In genomic region chr18:23981369-23981768, GRCh38 we compare ENCODE assay signal across 1 cellular context.
TF ChIP-seq lines count a peak whose summit lies in the region.

No MANE protein-coding gene starts in this region.

TF ChIP-seq in SK-N-SH treated with all-trans-retinoic acid at 6 μM for 48 hours, 23 proteins besides CTCF, POLR2A, EP300 and RAD21 (continued from another document):
- TF ChIP-seq TSHZ2 (CRISPR knock-in tag; IDR thresholded peaks at IDR 0.05) (no peak), CREB5 (CRISPR knock-in tag; IDR thresholded peaks at IDR 0.05; ENCODE audit: low read depth) (no peak), SNAI2 (CRISPR knock-in tag; IDR thresholded peaks at IDR 0.05) (no peak), CSRNP3 (CRISPR knock-in tag; IDR thresholded peaks at IDR 0.05) (no peak), TCF4 (CRISPR knock-in tag; IDR thresholded peaks at IDR 0.05; ENCODE audit: borderline replicate concordance) (no peak), POU6F1 (CRISPR knock-in tag; IDR thresholded peaks at IDR 0.05; ENCODE audit: borderline replicate concordance, low read depth) (no peak), RARB (CRISPR knock-in tag; IDR thresholded peaks at IDR 0.05) (no peak), ZNF70 (CRISPR knock-in tag; IDR thresholded peaks at IDR 0.05) (no peak), ESRRG (CRISPR knock-in tag; IDR thresholded peaks at IDR 0.05) (no peak), ISL1 (CRISPR knock-in tag; IDR thresholded peaks at IDR 0.05) (no peak), BACH2 (CRISPR knock-in tag; IDR thresholded peaks at IDR 0.05; ENCODE audit: borderline replicate concordance) (no peak), ZFP30 (CRISPR knock-in tag; IDR thresholded peaks at IDR 0.05) (no peak)
